In genomic region chr4:15778742-15779231, GRCh38 we compare ENCODE assay signal across 8 cellular contexts. TPM values are rescaled to one million over a fixed set of nuclear protein-coding genes. Genes with fewer than 3 reads are reported as not detected.
DNase-seq lines count a peak whose midpoint lies in the region; ATAC-seq and TF ChIP-seq lines count a peak whose summit lies in the region.

No MANE protein-coding gene starts in this region.

- H3K9me3 ChIP-seq in muscle layer of duodenum (ENCODE audit: control insufficient read depth in 1 of 2, low read length in 2 of 2) = no peaks in the 10 kb centered on the region
- H3K9me3 ChIP-seq in thymus (ENCODE audit: control insufficient read depth) = no peaks in the 10 kb centered on the region

- peak; percentile 37 for DNase-seq in Daoy (ENCODE audit: low read depth)
- peak; percentile 55 to 85 for DNase-seq in HL-60 (ENCODE audit: low read depth in 1 of 2, low spot score in 1 of 2)
- peak; percentile 18 to 29 for DNase-seq in activated CD4-positive, alpha-beta T cell treated with anti-CD3 and anti-CD28 coated beads for 4 hours
- peak; percentile 7 for DNase-seq in endothelial cell (ENCODE audit: low spot score)
- no peak for DNase-seq in SK-N-DZ (ENCODE audit: low spot score)

- TF ChIP-seq CTCF in HL-60 (IDR thresholded peaks at IDR 0.05; ENCODE audit: insufficient read depth, low read length) (no peak), endothelial cell (IDR thresholded peaks at IDR 0.05; ENCODE audit: unreplicated experiment) (no peak)

- H3K4me3 Mint-ChIP-seq in endothelial cell (ENCODE audit: unreplicated experiment) = peak overlapping the region; percentile 83

- H3K4me3 ChIP-seq in HL-60 (replicated peaks; ENCODE audit: insufficient read depth, low read length) = peak overlapping the region; percentile 64
- peak overlapping the region; percentile 70 to 77 for H3K4me3 ChIP-seq in muscle layer of duodenum (ENCODE audit: low read depth in 1 of 2, low read length in 2 of 2)
- peak overlapping the region; percentile 92 for H3K4me3 ChIP-seq in thymus (ENCODE audit: low read length)

- no peak overlapping the region for H3K27ac Mint-ChIP-seq in endothelial cell (ENCODE audit: unreplicated experiment)

- H3K36me3 Mint-ChIP-seq in endothelial cell (ENCODE audit: low read depth, unreplicated experiment) = no peaks in the 10 kb centered on the region

- WGBS in thymus = under 1% methylated on average over 41 of the region's 41 CpGs

- H3K4me1 Mint-ChIP-seq in endothelial cell (ENCODE audit: unreplicated experiment) = peaks cover 5% of the 10 kb centered on the region

- H3K36me3 ChIP-seq in muscle layer of duodenum (ENCODE audit: control insufficient read depth in 1 of 2, insufficient read depth in 2 of 2, low read length in 2 of 2) (no peaks in the 10 kb centered on the region), thymus (ENCODE audit: control insufficient read depth, insufficient read depth) (peaks cover 11% of the 10 kb centered on the region)

- peak overlapping the region; percentile 61 for H3K27ac ChIP-seq in HL-60 (replicated peaks)
- peak overlapping the region; percentile 50 for H3K27ac ChIP-seq in muscle layer of duodenum (ENCODE audit: low read length)
- H3K27ac ChIP-seq in thymus (ENCODE audit: low read depth) = peak overlapping the region; percentile 93

- H3K4me1 ChIP-seq in muscle layer of duodenum (ENCODE audit: control insufficient read depth in 1 of 2, insufficient read depth in 2 of 2, low read length in 2 of 2) = no peaks in the 10 kb centered on the region
- peaks cover 25% of the 10 kb centered on the region for H3K4me1 ChIP-seq in thymus (ENCODE audit: control insufficient read depth, insufficient read depth, low read length)

- no peaks in the 10 kb centered on the region for H3K9me3 Mint-ChIP-seq in endothelial cell (ENCODE audit: unreplicated experiment)

- H3K27me3 ChIP-seq in HL-60 (ENCODE audit: insufficient read depth, poor library complexity, severe bottlenecking) = no peaks in the 10 kb centered on the region
- H3K27me3 ChIP-seq in muscle layer of duodenum (ENCODE audit: low read depth, low read length) = no peaks in the 10 kb centered on the region
- H3K27me3 ChIP-seq in thymus (ENCODE audit: control insufficient read depth, insufficient read depth) = no peaks in the 10 kb centered on the region

- H3K27me3 Mint-ChIP-seq in endothelial cell (ENCODE audit: unreplicated experiment) = peaks cover 13% of the 10 kb centered on the region

- ATAC-seq in GM21360 (IDR thresholded peaks at IDR 0.05; ENCODE audit: unreplicated experiment) = peak; percentile 56

RNA-seq across cellular contexts. Expression of gene CD38, which starts 0.7 kb away (rescaled TPM):
- total RNA-seq in Daoy (2014; rRNA removed; shearing (Covaris generic)) = 0.40 and 7.4 TPM in 2 replicates
- total RNA-seq in endothelial cell (ENCODE audit: unreplicated experiment) = 0.15 TPM
- polyA plus RNA-seq in thymus = 31.0 TPM
- polyA plus RNA-seq in SK-N-DZ (2014; cell fraction: cytosol; rRNA removed) = 0.03 TPM in 1 of 2 replicates, not detected in the other
- 0.23 and 0.38 TPM in 2 replicates for polyA plus RNA-seq in SK-N-DZ (2014; cell fraction: nucleus; rRNA removed)
